Comparison of ENCODE assay signal across 1 cellular context in the genomic region with DNA sequence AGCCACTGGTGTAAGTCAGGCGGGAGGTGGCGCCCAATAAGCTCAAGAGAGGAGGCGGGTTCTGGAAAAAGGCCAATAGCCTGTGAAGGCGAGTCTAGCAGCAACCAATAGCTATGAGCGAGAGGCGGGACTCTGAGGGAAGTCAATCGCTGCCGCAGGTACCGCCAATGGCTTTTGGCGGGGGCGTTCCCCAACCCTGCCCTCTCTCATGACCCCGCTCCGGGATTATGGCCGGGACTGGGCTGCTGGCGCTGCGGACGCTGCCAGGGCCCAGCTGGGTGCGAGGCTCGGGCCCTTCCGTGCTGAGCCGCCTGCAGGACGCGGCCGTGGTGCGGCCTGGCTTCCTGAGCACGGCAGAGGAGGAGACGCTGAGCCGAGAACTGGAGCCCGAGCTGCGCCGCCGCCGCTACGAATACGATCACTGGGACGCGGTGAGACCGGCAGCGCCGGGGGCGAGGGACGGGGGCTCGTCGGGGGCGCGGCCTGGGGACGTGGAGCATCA.
TF ChIP-seq lines count a peak whose summit lies in the region.

A gene with protein sequence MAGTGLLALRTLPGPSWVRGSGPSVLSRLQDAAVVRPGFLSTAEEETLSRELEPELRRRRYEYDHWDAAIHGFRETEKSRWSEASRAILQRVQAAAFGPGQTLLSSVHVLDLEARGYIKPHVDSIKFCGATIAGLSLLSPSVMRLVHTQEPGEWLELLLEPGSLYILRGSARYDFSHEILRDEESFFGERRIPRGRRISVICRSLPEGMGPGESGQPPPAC (plus strand): TSS at position 201 of the 502 bp plus-strand sequence. CDS start 27 bp downstream, at position 228.

TF ChIP-seq in GM12878, 131 proteins besides CTCF, POLR2A, EP300 and RAD21 (continued from another document and continues in another):
- TF ChIP-seq, protein P1, sequence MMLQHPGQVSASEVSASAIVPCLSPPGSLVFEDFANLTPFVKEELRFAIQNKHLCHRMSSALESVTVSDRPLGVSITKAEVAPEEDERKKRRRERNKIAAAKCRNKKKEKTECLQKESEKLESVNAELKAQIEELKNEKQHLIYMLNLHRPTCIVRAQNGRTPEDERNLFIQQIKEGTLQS (IDR thresholded peaks at IDR 0.05; ENCODE audit: borderline replicate concordance, extremely low read depth, low read depth, low read length) = no peak
- TF ChIP-seq FOS (IDR thresholded peaks at IDR 0.05; ENCODE audit: borderline replicate concordance, extremely low read depth, insufficient read length) (peak; percentile 100), RAD51 (IDR thresholded peaks at IDR 0.05) (no peak), RB1 (IDR thresholded peaks at IDR 0.05; ENCODE audit: borderline replicate concordance) (peak; percentile 82), SMARCA5 (IDR thresholded peaks at IDR 0.05) (peak; percentile 98), RFX5 (IDR thresholded peaks at IDR 0.05; ENCODE audit: low read depth, low read length) (0 out of 2 replicates have a peak, but pooled peaks have one; percentile 53), LARP7 (IDR thresholded peaks at IDR 0.05) (peak; percentile 85), MTA3 (IDR thresholded peaks at IDR 0.05; ENCODE audit: borderline replicate concordance, low read length) (no peak), HCFC1 (IDR thresholded peaks at IDR 0.05; ENCODE audit: low read length) (no peak; the same call in 1 of the 2 replicates), ZNF622 (IDR thresholded peaks at IDR 0.05) (no peak), WRNIP1 (IDR thresholded peaks at IDR 0.05; ENCODE audit: borderline replicate concordance, low read depth, low read length) (no peak), TAF1 (IDR thresholded peaks at IDR 0.05; ENCODE audit: borderline replicate concordance, low read depth, low read length) (no peak), EED (IDR thresholded peaks at IDR 0.05; ENCODE audit: low read depth) (no peak), EZH2 (IDR thresholded peaks at IDR 0.05; ENCODE audit: borderline replicate concordance, control insufficient read depth, low read depth, low read length) (no peak), MYC (IDR thresholded peaks at IDR 0.05; ENCODE audit: insufficient read depth, insufficient read length, insufficient replicate concordance, low read length, severe bottlenecking) (peak; percentile 54), KAT2A (conservative IDR thresholded peaks at IDR 0.05; ENCODE audit: control insufficient read depth, low read depth, low read length) (no peak), NFYA (IDR thresholded peaks at IDR 0.05; ENCODE audit: borderline replicate concordance, low read depth, low read length) (peak; percentile 99; the same call in 1 of the 2 replicates), EGR1 (IDR thresholded peaks at IDR 0.05; ENCODE audit: borderline replicate concordance in 1 of 2, low read depth in 2 of 2, low read length in 2 of 2) (peak in 1 of 2 experiments; percentile 73; a peak in 1 of 3 replicates), RCOR1 (conservative IDR thresholded peaks at IDR 0.05; ENCODE audit: low read depth, low read length) (no peak), TCF12 (IDR thresholded peaks at IDR 0.05; ENCODE audit: low read depth, low read length) (no peak), TCF7 (IDR thresholded peaks at IDR 0.05; ENCODE audit: borderline replicate concordance) (no peak), CBX3 (IDR thresholded peaks at IDR 0.05; ENCODE audit: borderline replicate concordance, low read depth) (no peak)
- TF ChIP-seq, protein P2, sequence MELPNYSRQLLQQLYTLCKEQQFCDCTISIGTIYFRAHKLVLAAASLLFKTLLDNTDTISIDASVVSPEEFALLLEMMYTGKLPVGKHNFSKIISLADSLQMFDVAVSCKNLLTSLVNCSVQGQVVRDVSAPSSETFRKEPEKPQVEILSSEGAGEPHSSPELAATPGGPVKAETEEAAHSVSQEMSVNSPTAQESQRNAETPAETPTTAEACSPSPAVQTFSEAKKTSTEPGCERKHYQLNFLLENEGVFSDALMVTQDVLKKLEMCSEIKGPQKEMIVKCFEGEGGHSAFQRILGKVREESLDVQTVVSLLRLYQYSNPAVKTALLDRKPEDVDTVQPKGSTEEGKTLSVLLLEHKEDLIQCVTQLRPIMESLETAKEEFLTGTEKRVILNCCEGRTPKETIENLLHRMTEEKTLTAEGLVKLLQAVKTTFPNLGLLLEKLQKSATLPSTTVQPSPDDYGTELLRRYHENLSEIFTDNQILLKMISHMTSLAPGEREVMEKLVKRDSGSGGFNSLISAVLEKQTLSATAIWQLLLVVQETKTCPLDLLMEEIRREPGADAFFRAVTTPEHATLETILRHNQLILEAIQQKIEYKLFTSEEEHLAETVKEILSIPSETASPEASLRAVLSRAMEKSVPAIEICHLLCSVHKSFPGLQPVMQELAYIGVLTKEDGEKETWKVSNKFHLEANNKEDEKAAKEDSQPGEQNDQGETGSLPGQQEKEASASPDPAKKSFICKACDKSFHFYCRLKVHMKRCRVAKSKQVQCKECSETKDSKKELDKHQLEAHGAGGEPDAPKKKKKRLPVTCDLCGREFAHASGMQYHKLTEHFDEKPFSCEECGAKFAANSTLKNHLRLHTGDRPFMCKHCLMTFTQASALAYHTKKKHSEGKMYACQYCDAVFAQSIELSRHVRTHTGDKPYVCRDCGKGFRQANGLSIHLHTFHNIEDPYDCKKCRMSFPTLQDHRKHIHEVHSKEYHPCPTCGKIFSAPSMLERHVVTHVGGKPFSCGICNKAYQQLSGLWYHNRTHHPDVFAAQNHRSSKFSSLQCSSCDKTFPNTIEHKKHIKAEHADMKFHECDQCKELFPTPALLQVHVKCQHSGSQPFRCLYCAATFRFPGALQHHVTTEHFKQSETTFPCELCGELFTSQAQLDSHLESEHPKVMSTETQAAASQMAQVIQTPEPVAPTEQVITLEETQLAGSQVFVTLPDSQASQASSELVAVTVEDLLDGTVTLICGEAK (IDR thresholded peaks at IDR 0.05; ENCODE audit: borderline replicate concordance) = peak; percentile 5; the same call in 1 of the 2 replicates
- TF ChIP-seq, protein P3, sequence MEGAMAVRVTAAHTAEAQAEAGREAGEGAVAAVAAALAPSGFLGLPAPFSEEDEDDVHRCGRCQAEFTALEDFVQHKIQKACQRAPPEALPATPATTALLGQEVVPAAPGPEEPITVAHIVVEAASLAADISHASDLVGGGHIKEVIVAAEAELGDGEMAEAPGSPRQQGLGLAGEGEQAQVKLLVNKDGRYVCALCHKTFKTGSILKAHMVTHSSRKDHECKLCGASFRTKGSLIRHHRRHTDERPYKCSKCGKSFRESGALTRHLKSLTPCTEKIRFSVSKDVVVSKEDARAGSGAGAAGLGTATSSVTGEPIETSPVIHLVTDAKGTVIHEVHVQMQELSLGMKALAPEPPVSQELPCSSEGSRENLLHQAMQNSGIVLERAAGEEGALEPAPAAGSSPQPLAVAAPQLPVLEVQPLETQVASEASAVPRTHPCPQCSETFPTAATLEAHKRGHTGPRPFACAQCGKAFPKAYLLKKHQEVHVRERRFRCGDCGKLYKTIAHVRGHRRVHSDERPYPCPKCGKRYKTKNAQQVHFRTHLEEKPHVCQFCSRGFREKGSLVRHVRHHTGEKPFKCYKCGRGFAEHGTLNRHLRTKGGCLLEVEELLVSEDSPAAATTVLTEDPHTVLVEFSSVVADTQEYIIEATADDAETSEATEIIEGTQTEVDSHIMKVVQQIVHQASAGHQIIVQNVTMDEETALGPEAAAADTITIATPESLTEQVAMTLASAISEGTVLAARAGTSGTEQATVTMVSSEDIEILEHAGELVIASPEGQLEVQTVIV (IDR thresholded peaks at IDR 0.05; ENCODE audit: borderline replicate concordance, partially characterized antibody) = peak; percentile 58
- TF ChIP-seq, protein P4, sequence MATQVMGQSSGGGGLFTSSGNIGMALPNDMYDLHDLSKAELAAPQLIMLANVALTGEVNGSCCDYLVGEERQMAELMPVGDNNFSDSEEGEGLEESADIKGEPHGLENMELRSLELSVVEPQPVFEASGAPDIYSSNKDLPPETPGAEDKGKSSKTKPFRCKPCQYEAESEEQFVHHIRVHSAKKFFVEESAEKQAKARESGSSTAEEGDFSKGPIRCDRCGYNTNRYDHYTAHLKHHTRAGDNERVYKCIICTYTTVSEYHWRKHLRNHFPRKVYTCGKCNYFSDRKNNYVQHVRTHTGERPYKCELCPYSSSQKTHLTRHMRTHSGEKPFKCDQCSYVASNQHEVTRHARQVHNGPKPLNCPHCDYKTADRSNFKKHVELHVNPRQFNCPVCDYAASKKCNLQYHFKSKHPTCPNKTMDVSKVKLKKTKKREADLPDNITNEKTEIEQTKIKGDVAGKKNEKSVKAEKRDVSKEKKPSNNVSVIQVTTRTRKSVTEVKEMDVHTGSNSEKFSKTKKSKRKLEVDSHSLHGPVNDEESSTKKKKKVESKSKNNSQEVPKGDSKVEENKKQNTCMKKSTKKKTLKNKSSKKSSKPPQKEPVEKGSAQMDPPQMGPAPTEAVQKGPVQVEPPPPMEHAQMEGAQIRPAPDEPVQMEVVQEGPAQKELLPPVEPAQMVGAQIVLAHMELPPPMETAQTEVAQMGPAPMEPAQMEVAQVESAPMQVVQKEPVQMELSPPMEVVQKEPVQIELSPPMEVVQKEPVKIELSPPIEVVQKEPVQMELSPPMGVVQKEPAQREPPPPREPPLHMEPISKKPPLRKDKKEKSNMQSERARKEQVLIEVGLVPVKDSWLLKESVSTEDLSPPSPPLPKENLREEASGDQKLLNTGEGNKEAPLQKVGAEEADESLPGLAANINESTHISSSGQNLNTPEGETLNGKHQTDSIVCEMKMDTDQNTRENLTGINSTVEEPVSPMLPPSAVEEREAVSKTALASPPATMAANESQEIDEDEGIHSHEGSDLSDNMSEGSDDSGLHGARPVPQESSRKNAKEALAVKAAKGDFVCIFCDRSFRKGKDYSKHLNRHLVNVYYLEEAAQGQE (IDR thresholded peaks at IDR 0.05; ENCODE audit: low read depth, low read length) = no peak
- TF ChIP-seq, protein P5, sequence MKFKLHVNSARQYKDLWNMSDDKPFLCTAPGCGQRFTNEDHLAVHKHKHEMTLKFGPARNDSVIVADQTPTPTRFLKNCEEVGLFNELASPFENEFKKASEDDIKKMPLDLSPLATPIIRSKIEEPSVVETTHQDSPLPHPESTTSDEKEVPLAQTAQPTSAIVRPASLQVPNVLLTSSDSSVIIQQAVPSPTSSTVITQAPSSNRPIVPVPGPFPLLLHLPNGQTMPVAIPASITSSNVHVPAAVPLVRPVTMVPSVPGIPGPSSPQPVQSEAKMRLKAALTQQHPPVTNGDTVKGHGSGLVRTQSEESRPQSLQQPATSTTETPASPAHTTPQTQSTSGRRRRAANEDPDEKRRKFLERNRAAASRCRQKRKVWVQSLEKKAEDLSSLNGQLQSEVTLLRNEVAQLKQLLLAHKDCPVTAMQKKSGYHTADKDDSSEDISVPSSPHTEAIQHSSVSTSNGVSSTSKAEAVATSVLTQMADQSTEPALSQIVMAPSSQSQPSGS (IDR thresholded peaks at IDR 0.05; ENCODE audit: low read length) = no peak
- TF ChIP-seq, protein P6, sequence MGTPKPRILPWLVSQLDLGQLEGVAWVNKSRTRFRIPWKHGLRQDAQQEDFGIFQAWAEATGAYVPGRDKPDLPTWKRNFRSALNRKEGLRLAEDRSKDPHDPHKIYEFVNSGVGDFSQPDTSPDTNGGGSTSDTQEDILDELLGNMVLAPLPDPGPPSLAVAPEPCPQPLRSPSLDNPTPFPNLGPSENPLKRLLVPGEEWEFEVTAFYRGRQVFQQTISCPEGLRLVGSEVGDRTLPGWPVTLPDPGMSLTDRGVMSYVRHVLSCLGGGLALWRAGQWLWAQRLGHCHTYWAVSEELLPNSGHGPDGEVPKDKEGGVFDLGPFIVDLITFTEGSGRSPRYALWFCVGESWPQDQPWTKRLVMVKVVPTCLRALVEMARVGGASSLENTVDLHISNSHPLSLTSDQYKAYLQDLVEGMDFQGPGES (IDR thresholded peaks at IDR 0.05) = peak; percentile 100
- TF ChIP-seq, protein P7, sequence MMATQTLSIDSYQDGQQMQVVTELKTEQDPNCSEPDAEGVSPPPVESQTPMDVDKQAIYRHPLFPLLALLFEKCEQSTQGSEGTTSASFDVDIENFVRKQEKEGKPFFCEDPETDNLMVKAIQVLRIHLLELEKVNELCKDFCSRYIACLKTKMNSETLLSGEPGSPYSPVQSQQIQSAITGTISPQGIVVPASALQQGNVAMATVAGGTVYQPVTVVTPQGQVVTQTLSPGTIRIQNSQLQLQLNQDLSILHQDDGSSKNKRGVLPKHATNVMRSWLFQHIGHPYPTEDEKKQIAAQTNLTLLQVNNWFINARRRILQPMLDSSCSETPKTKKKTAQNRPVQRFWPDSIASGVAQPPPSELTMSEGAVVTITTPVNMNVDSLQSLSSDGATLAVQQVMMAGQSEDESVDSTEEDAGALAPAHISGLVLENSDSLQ (IDR thresholded peaks at IDR 0.05) = peak; percentile 100
- TF ChIP-seq, protein P8, sequence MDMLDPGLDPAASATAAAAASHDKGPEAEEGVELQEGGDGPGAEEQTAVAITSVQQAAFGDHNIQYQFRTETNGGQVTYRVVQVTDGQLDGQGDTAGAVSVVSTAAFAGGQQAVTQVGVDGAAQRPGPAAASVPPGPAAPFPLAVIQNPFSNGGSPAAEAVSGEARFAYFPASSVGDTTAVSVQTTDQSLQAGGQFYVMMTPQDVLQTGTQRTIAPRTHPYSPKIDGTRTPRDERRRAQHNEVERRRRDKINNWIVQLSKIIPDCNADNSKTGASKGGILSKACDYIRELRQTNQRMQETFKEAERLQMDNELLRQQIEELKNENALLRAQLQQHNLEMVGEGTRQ (IDR thresholded peaks at IDR 0.05; ENCODE audit: borderline replicate concordance, low read depth, low read length) = no peak; the same call in 1 of the 2 replicates
- TF ChIP-seq, protein P9, sequence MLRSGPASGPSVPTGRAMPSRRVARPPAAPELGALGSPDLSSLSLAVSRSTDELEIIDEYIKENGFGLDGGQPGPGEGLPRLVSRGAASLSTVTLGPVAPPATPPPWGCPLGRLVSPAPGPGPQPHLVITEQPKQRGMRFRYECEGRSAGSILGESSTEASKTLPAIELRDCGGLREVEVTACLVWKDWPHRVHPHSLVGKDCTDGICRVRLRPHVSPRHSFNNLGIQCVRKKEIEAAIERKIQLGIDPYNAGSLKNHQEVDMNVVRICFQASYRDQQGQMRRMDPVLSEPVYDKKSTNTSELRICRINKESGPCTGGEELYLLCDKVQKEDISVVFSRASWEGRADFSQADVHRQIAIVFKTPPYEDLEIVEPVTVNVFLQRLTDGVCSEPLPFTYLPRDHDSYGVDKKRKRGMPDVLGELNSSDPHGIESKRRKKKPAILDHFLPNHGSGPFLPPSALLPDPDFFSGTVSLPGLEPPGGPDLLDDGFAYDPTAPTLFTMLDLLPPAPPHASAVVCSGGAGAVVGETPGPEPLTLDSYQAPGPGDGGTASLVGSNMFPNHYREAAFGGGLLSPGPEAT (IDR thresholded peaks at IDR 0.05; ENCODE audit: low read depth) = peak; percentile 7; the same call in 1 of the 2 replicates
- TF ChIP-seq, protein P10, sequence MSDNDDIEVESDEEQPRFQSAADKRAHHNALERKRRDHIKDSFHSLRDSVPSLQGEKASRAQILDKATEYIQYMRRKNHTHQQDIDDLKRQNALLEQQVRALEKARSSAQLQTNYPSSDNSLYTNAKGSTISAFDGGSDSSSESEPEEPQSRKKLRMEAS (IDR thresholded peaks at IDR 0.05; ENCODE audit: low read depth, low read length) = no peak
- TF ChIP-seq, protein P11, sequence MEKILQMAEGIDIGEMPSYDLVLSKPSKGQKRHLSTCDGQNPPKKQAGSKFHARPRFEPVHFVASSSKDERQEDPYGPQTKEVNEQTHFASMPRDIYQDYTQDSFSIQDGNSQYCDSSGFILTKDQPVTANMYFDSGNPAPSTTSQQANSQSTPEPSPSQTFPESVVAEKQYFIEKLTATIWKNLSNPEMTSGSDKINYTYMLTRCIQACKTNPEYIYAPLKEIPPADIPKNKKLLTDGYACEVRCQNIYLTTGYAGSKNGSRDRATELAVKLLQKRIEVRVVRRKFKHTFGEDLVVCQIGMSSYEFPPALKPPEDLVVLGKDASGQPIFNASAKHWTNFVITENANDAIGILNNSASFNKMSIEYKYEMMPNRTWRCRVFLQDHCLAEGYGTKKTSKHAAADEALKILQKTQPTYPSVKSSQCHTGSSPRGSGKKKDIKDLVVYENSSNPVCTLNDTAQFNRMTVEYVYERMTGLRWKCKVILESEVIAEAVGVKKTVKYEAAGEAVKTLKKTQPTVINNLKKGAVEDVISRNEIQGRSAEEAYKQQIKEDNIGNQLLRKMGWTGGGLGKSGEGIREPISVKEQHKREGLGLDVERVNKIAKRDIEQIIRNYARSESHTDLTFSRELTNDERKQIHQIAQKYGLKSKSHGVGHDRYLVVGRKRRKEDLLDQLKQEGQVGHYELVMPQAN (conservative IDR thresholded peaks at IDR 0.05) = peak; percentile 89
